1 cellular context compared by ENCODE assay signal in genomic region chr3:66537735-66538134, GRCh38.
A peak's percentile ranks its signal among the peaks of the same experiment; 100 is the strongest.
TF ChIP-seq lines count a peak whose summit lies in the region.

No MANE protein-coding gene starts in this region.

TF ChIP-seq in HepG2, 621 proteins besides CTCF, POLR2A, EP300 and RAD21:
- TF ChIP-seq ZNF263 (CRISPR knock-in tag; IDR thresholded peaks at IDR 0.05) (peak; percentile 71; the same call in 1 of the 2 replicates), NRL (CRISPR knock-in tag; IDR thresholded peaks at IDR 0.05; ENCODE audit: borderline replicate concordance) (no peak), MATR3 (CRISPR knock-in tag; IDR thresholded peaks at IDR 0.05) (no peak)
TF ChIP-seq in HepG2: peak in this region for 1.
